In genomic region chr7:33921216-33921938, GRCh38 we compare ENCODE assay signal across 16 cellular contexts. TPM values are rescaled to one million over a fixed set of nuclear protein-coding genes. Genes with fewer than 3 reads are reported as not detected.
DNase-seq lines count a peak whose midpoint lies in the region; ATAC-seq, FAIRE-seq and TF ChIP-seq lines count a peak whose summit lies in the region.
"Had no signal": no experiment of that assay in that cellular context is flagged by ENCODE, and none has a peak within 500 bp of the region (broad histone marks: within the 10 kb centered on the region; RNA-seq: fewer than 3 reads in every experiment).

No MANE protein-coding gene starts in this region.

- no peak for DNase-seq in activated naive CD4-positive, alpha-beta T cell treated with anti-CD3 and anti-CD28 coated beads, Interleukin-2, amount 50 U/mL, for 72 hours (ENCODE audit: low spot score in 2 of 2)
- peak; percentile 96 for DNase-seq in fibroblast of gingiva (ENCODE audit: low read depth)
- peak; percentile 22 for DNase-seq in mucosa of gallbladder (ENCODE audit: low spot score)
- no peak for DNase-seq in vagina (ENCODE audit: extremely low spot score in 2 of 2)
- no peak for DNase-seq in urothelium cell line (ENCODE audit: low spot score)
- DNase-seq in BE2C: no peak
- DNase-seq in NCI-H2107 (lab: John Stamatoyannopoulos, UW): no peak
- DNase-seq: activated CD4-positive, alpha-beta memory T cell treated with anti-CD3 and anti-CD28 coated beads, Interleukin-2, amount 10 ng/mL, durations not matched to agents 7 days and 5 days; effector memory CD8-positive, alpha-beta T cell; hippocampal formation; NCI-H524 treated with DMSO at 0.1 percent for 48 hours; small intestine; stimulated activated naive CD8-positive, alpha-beta T cell treated with anti-CD3 and anti-CD28 coated beads, Interleukin-15, amount 100 ng/mL, for 72 hours had no signal

- H3K36me3 ChIP-seq in vagina (no peaks in the 10 kb centered on the region), BE2C (no peaks in the 10 kb centered on the region)
- H3K36me3 ChIP-seq: neural progenitor cell had no signal

- no peak for TF ChIP-seq CTCF in vagina (IDR thresholded peaks at IDR 0.05)
- TF ChIP-seq CTCF in BE2C (IDR thresholded peaks at IDR 0.05; ENCODE audit: low read depth, low read length): no peak

- peaks cover 13% of the 10 kb centered on the region for H3K27me3 Mint-ChIP-seq in activated naive CD4-positive, alpha-beta T cell treated with anti-CD3 and anti-CD28 coated beads, Interleukin-2, amount 50 U/mL, for 24 hours

- no peaks in the 10 kb centered on the region for H3K4me1 Mint-ChIP-seq in activated naive CD4-positive, alpha-beta T cell treated with anti-CD3 and anti-CD28 coated beads, Interleukin-2, amount 50 U/mL, for 24 hours
- H3K4me1 Mint-ChIP-seq: activated CD4-positive, alpha-beta memory T cell treated with anti-CD3 and anti-CD28 coated beads, Interleukin-2, amount 10 ng/mL, durations not matched to agents 7 days and 5 days; neural progenitor cell; stimulated activated naive CD8-positive, alpha-beta T cell treated with anti-CD3 and anti-CD28 coated beads, Interleukin-15, amount 100 ng/mL, for 72 hours had no signal

- H3K4me3 Mint-ChIP-seq in activated naive CD4-positive, alpha-beta T cell treated with anti-CD3 and anti-CD28 coated beads, Interleukin-2, amount 50 U/mL, for 24 hours: no peak overlapping the region
- H3K4me3 Mint-ChIP-seq: activated CD4-positive, alpha-beta memory T cell treated with anti-CD3 and anti-CD28 coated beads, Interleukin-2, amount 10 ng/mL, durations not matched to agents 7 days and 5 days; effector memory CD8-positive, alpha-beta T cell; neural progenitor cell; stimulated activated naive CD8-positive, alpha-beta T cell treated with anti-CD3 and anti-CD28 coated beads, Interleukin-15, amount 100 ng/mL, for 72 hours had no signal

- FAIRE-seq in urothelium cell line (lab: Jason Lieb, UNC): no peak
- FAIRE-seq: A204.1, small intestine had no signal

- H3K27ac ChIP-seq in vagina: peak overlapping the region; percentile 61
- H3K27ac ChIP-seq: neural progenitor cell had no signal

- H3K4me1 ChIP-seq in vagina (no peaks in the 10 kb centered on the region), BE2C (no peaks in the 10 kb centered on the region)

- H3K4me3 ChIP-seq in vagina (no peak overlapping the region), BE2C (ENCODE audit: low read depth, low read length) (no peak overlapping the region)
- H3K4me3 ChIP-seq: neural progenitor cell had no signal

- no peak for TF ChIP-seq POLR2A in vagina (IDR thresholded peaks at IDR 0.05)

- H3K36me3 Mint-ChIP-seq in activated naive CD4-positive, alpha-beta T cell treated with anti-CD3 and anti-CD28 coated beads, Interleukin-2, amount 50 U/mL, for 24 hours: no peaks in the 10 kb centered on the region
- no peaks in the 10 kb centered on the region for H3K36me3 Mint-ChIP-seq in activated naive CD4-positive, alpha-beta T cell treated with anti-CD3 and anti-CD28 coated beads, Interleukin-2, amount 50 U/mL, for 72 hours
- H3K36me3 Mint-ChIP-seq: neural progenitor cell had no signal

- ATAC-seq in activated naive CD4-positive, alpha-beta T cell treated with anti-CD3 and anti-CD28 coated beads, Interleukin-2, amount 50 U/mL, for 72 hours: no peak
- ATAC-seq: effector memory CD8-positive, alpha-beta T cell; stimulated activated naive CD8-positive, alpha-beta T cell treated with anti-CD3 and anti-CD28 coated beads, Interleukin-15, amount 100 ng/mL, for 72 hours had no signal

- H3K9me3 ChIP-seq in vagina (no peaks in the 10 kb centered on the region), BE2C (no peaks in the 10 kb centered on the region)

- peak overlapping the region; percentile 4 for H3K27ac Mint-ChIP-seq in activated naive CD4-positive, alpha-beta T cell treated with anti-CD3 and anti-CD28 coated beads, Interleukin-2, amount 50 U/mL, for 24 hours
- no peak overlapping the region for H3K27ac Mint-ChIP-seq in activated naive CD4-positive, alpha-beta T cell treated with anti-CD3 and anti-CD28 coated beads, Interleukin-2, amount 50 U/mL, for 72 hours
- H3K27ac Mint-ChIP-seq: activated CD4-positive, alpha-beta memory T cell treated with anti-CD3 and anti-CD28 coated beads, Interleukin-2, amount 10 ng/mL, durations not matched to agents 7 days and 5 days; effector memory CD8-positive, alpha-beta T cell; neural progenitor cell; stimulated activated naive CD8-positive, alpha-beta T cell treated with anti-CD3 and anti-CD28 coated beads, Interleukin-15, amount 100 ng/mL, for 72 hours had no signal

- intact Hi-C loops in vagina (cut with DNase I): no loop called here

- no peaks in the 10 kb centered on the region for H3K9me3 Mint-ChIP-seq in activated naive CD4-positive, alpha-beta T cell treated with anti-CD3 and anti-CD28 coated beads, Interleukin-2, amount 50 U/mL, for 24 hours
- H3K9me3 Mint-ChIP-seq in activated naive CD4-positive, alpha-beta T cell treated with anti-CD3 and anti-CD28 coated beads, Interleukin-2, amount 50 U/mL, for 72 hours: no peaks in the 10 kb centered on the region
- H3K9me3 Mint-ChIP-seq: activated CD4-positive, alpha-beta memory T cell treated with anti-CD3 and anti-CD28 coated beads, Interleukin-2, amount 10 ng/mL, durations not matched to agents 7 days and 5 days; effector memory CD8-positive, alpha-beta T cell; neural progenitor cell; stimulated activated naive CD8-positive, alpha-beta T cell treated with anti-CD3 and anti-CD28 coated beads, Interleukin-15, amount 100 ng/mL, for 72 hours had no signal

- H3K27me3 ChIP-seq in vagina: no peaks in the 10 kb centered on the region
- H3K27me3 ChIP-seq in BE2C: peaks cover 17% of the 10 kb centered on the region
- H3K27me3 ChIP-seq: neural progenitor cell had no signal

RNA-seq across cellular contexts. Expression of gene BMPER, which starts 16.0 kb away (rescaled TPM):
- total RNA-seq in activated naive CD4-positive, alpha-beta T cell treated with anti-CD3 and anti-CD28 coated beads, Interleukin-2, amount 50 U/mL, for 72 hours: not detected
- total RNA-seq in mucosa of gallbladder (5.0 TPM), vagina (5.2 TPM)
- 0.17 TPM for polyA plus RNA-seq in BE2C (2012; ENCODE audit: insufficient read depth, insufficient read length, low read depth)
- total RNA-seq: activated CD4-positive, alpha-beta memory T cell treated with anti-CD3 and anti-CD28 coated beads, Interleukin-2, amount 10 ng/mL, durations not matched to agents 7 days and 5 days had no signal

Comparison
In these comparisons a context has a peak if more than half of its experiments do, and no peak if none do; other contexts are left out.
1. DNase-seq: peak in fibroblast of gingiva (single experiment) and mucosa of gallbladder (single experiment); none in activated naive CD4-positive, alpha-beta T cell treated with anti-CD3 and anti-CD28 coated beads, Interleukin-2, amount 50 U/mL, for 72 hours (0 of 2), vagina (0 of 2), urothelium cell line (single experiment), BE2C (single experiment) and NCI-H2107 (single experiment).